In the genomic region with DNA sequence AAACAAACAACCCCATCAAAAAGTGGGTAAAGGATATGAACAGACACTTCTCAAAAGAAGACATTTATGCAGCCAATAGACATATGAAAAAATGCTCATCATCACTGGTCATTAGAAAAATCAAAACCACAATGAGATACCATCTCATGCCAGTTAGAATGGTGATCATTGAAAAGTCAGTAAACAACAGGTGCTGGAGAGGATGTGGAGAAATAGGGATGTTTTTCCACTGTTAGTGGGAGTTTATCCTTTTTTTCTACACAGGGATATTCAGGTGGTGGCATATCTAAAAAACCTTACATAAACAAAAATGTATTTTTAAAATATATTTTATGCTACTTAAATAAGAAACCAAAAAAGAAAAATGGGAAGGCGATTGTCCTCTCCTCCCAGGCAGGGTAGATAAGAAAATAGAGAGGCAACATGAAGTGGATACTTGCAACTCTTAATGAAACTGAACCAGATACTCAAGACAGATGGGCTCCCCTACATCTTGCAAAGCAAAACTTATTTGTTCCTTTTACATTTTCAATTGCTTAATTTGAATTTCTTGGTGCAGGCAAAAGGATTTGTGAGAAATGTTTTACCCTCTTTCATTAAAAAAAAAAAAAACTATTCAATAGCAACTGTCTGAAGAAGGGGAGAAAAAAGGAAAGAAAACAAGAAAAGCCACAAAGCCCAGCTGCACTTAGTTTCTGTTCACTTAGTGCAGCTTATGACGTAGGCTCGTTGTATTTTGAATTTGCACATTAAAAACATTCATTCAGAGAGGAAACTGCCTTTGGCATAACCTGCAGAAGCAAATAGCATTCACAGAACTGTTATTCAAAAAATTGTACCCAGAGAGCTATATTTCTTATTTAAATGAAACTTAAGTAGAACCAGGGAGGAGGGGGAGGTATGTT, we compare ENCODE assay signal across 8 cellular contexts. TPM values are rescaled to one million over a fixed set of nuclear protein-coding genes. Genes with fewer than 3 reads are reported as not detected.
A peak's percentile ranks its signal among the peaks of the same experiment; 100 is the strongest.
DNase-seq lines count a peak whose midpoint lies in the region; ATAC-seq, FAIRE-seq and TF ChIP-seq lines count a peak whose summit lies in the region.

No MANE protein-coding gene starts in this region.

- TF ChIP-seq CTCF in smooth muscle cell (IDR thresholded peaks at IDR 0.05; ENCODE audit: borderline replicate concordance, insufficient read depth, poor library complexity, severe bottlenecking) (no peak), CD14-positive monocyte (IDR thresholded peaks at IDR 0.05) (no peak)

- H3K4me1 ChIP-seq in HAP-1 (peaks cover 43% of the 10 kb centered on the region), smooth muscle cell (ENCODE audit: low read depth) (peaks cover 17% of the 10 kb centered on the region)

- H3K36me3 ChIP-seq in HAP-1 (replicated peaks) = no peaks in the 10 kb centered on the region
- no peaks in the 10 kb centered on the region for H3K36me3 ChIP-seq in smooth muscle cell (ENCODE audit: low read depth)

- peak; percentile 82 for ATAC-seq in GM18520 (IDR thresholded peaks at IDR 0.05; ENCODE audit: unreplicated experiment)

- H3K27me3 Mint-ChIP-seq in CD14-positive monocyte (ENCODE audit: low read depth in 3 of 3) = no peaks in the 10 kb centered on the region

- H2AFZ ChIP-seq in smooth muscle cell (ENCODE audit: low read depth) = no peak overlapping the region

- H3K9me3 Mint-ChIP-seq in CD14-positive monocyte = peaks cover 0 to 4% (median 1%) of the 10 kb centered on the region in 7 donors

- H3K4me3 ChIP-seq in HAP-1 = no peak overlapping the region
- H3K4me3 ChIP-seq in smooth muscle cell = no peak overlapping the region

- H3K27ac Mint-ChIP-seq in CD14-positive monocyte = peak overlapping the region in 1 of 7 donors; percentile 22

- H3K79me2 ChIP-seq in smooth muscle cell (ENCODE audit: low read depth) = no peaks in the 10 kb centered on the region

- FAIRE-seq in RCC 7860 (lab: Jason Lieb, UNC) = no peak

- H3K4me3 Mint-ChIP-seq in CD14-positive monocyte = no peak overlapping the region

- intact Hi-C loops in CD14-positive monocyte (cut with micrococcal nuclease) = no loop called here

- DNase-seq in HAP-1 (ENCODE audit: low spot score in 2 of 2) = peak; percentile 64 to 99
- DNase-seq in NAMALWA (ENCODE audit: low spot score) = peak; percentile 84
- DNase-seq in epidermal melanocyte (ENCODE audit: insufficient read length, low spot score) = peak; percentile 32
- DNase-seq in smooth muscle cell (lab: John Stamatoyannopoulos, UW; ENCODE audit: unreplicated experiment) = no peak
- DNase-seq in CD14-positive monocyte (ENCODE audit: low spot score) = no peak
- no peak for DNase-seq in RCC 7860 (ENCODE audit: low spot score)
- no peak for DNase-seq in OCI-M2 (lab: John Stamatoyannopoulos, UW; ENCODE audit: unreplicated experiment)

- no peaks in the 10 kb centered on the region for H3K36me3 Mint-ChIP-seq in CD14-positive monocyte

- H3K4me2 ChIP-seq in smooth muscle cell = peak overlapping the region; percentile 61

- no peaks in the 10 kb centered on the region for H4K20me1 ChIP-seq in smooth muscle cell (ENCODE audit: low read depth)

- H3K4me1 Mint-ChIP-seq in CD14-positive monocyte = peaks cover 7% of the 10 kb centered on the region

- peak overlapping the region; percentile 99 for H3K9ac ChIP-seq in smooth muscle cell (ENCODE audit: low read depth)

- H3K9me3 ChIP-seq in HAP-1 (no peaks in the 10 kb centered on the region), smooth muscle cell (replicated peaks; ENCODE audit: low read depth) (no peaks in the 10 kb centered on the region)

- in situ Hi-C loops in HAP-1 (cut with MboI; ENCODE audit: low sequenced_read_pairs) = no loop called here

- H3K27me3 ChIP-seq in HAP-1 (ENCODE audit: low read depth) = no peaks in the 10 kb centered on the region
- H3K27me3 ChIP-seq in smooth muscle cell (ENCODE audit: low read depth) = no peaks in the 10 kb centered on the region

- peak overlapping the region; percentile 100 for H3K27ac ChIP-seq in smooth muscle cell (ENCODE audit: low read depth)

- H3F3A ChIP-seq in smooth muscle cell (ENCODE audit: low read depth) = peaks cover 7% of the 10 kb centered on the region

- WGBS in smooth muscle cell (ENCODE audit: low lambda C conversion rate) = 64% methylated on average over 3 of the region's 3 CpGs

RNA-seq across cellular contexts. Expression of gene RGS1, which starts 36.9 kb away (rescaled TPM):
- total RNA-seq in smooth muscle cell = 224 and 333 TPM in 2 replicates
- polyA plus RNA-seq in smooth muscle cell (88.7 and 119 TPM in 2 replicates), CD14-positive monocyte (10 to 100 TPM in 1 of 2 donors, 1 to 10 TPM in 1; 2.4 to 17.7 TPM)

Comparison
In these comparisons a context has a peak if more than half of its experiments do, and no peak if none do; other contexts are left out.
1. DNase-seq: peak in HAP-1 (2 of 2), NAMALWA (single experiment) and epidermal melanocyte (single experiment); none in smooth muscle cell (single experiment), CD14-positive monocyte (single experiment), RCC 7860 (single experiment) and OCI-M2 (single experiment).